8 cellular contexts compared by ENCODE assay signal in the genomic region with DNA sequence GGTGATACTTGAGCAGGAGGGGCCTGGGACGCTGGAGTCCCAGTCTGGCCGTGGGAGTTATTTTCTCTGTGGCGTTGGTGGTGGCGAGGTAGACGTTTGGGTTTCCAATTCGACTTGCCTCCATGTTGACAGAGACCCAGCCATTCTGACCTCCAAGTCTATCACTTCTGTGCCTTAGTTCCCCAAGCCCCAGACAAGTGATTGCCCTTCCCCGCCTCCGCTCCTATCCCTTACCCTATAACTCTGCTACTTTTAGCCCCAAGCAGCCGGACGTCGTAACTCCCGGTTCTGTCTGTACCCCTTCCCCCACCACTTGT. TPM values are rescaled to one million over a fixed set of nuclear protein-coding genes. Genes with fewer than 3 reads are reported as not detected.
DNase-seq lines count a peak whose midpoint lies in the region; ATAC-seq and TF ChIP-seq lines count a peak whose summit lies in the region.

No MANE protein-coding gene starts in this region.

- TF ChIP-seq CTCF in WTC11 (IDR thresholded peaks at IDR 0.05) = no peak

- no peaks in the 10 kb centered on the region for H3K9me3 Mint-ChIP-seq in T-helper 1 cell treated with Interleukin-12 subunit alpha and Interleukin-12 subunit beta and Interleukin-4 antibody, amounts not matched to agents 30 μg/mL and 1 μg/mL, for 36 hours
- no peaks in the 10 kb centered on the region for H3K9me3 Mint-ChIP-seq in WTC11

- CTCF ChIA-PET in WTC11 (lab: Charles Lee) = interaction anchor here (1.0 to 1.5 kb wide), 10 partner anchors 17 to 83 kb away, joined by 3 to 20 read pairs (median 4); a partner anchor contains a TSS

- H3K27me3 ChIP-seq in subcutaneous abdominal adipose tissue (ENCODE audit: control insufficient read depth in 5 of 5, insufficient read depth in 4 of 5, low read length in 5 of 5) = no peaks in the 10 kb centered on the region

- H3K36me3 ChIP-seq in subcutaneous abdominal adipose tissue (ENCODE audit: control insufficient read depth in 5 of 5, insufficient read depth in 5 of 5, low read length in 5 of 5) = peaks cover 3 to 28% (median 27%) of the 10 kb centered on the region in 5 donors

- peaks cover 19% of the 10 kb centered on the region for H3K4me1 Mint-ChIP-seq in T-helper 1 cell treated with Interleukin-12 subunit alpha and Interleukin-12 subunit beta and Interleukin-4 antibody, amounts not matched to agents 30 μg/mL and 1 μg/mL, for 36 hours (ENCODE audit: low read depth)
- H3K4me1 Mint-ChIP-seq in WTC11 = peaks cover 18% of the 10 kb centered on the region

- peaks cover 6 to 21% (median 20%) of the 10 kb centered on the region in 5 donors for H3K4me1 ChIP-seq in subcutaneous abdominal adipose tissue (ENCODE audit: control insufficient read depth in 5 of 5, insufficient read depth in 5 of 5, low read length in 5 of 5)

- peak overlapping the region; percentile 97 for H3K4me3 ChIP-seq in iPS-11a (ENCODE audit: low read depth, low read length)
- peak overlapping the region; percentile 86 to 99 (median 96) for H3K4me3 ChIP-seq in subcutaneous abdominal adipose tissue (ENCODE audit: low read depth in 1 of 5, low read length in 5 of 5)

- H3K27ac Mint-ChIP-seq in T-helper 1 cell treated with Interleukin-12 subunit alpha and Interleukin-12 subunit beta and Interleukin-4 antibody, amounts not matched to agents 30 μg/mL and 1 μg/mL, for 36 hours = peak overlapping the region; percentile 79
- H3K27ac Mint-ChIP-seq in WTC11 = peak overlapping the region; percentile 87

- peaks cover 9% of the 10 kb centered on the region for H3K36me3 Mint-ChIP-seq in T-helper 1 cell treated with Interleukin-12 subunit alpha and Interleukin-12 subunit beta and Interleukin-4 antibody, amounts not matched to agents 30 μg/mL and 1 μg/mL, for 36 hours (ENCODE audit: low read depth)
- peaks cover 24% of the 10 kb centered on the region for H3K36me3 Mint-ChIP-seq in WTC11

- H3K27ac ChIP-seq in subcutaneous abdominal adipose tissue (ENCODE audit: low read depth, low read length) = peak overlapping the region; percentile 61

- H3K27me3 Mint-ChIP-seq in T-helper 1 cell treated with Interleukin-12 subunit alpha and Interleukin-12 subunit beta and Interleukin-4 antibody, amounts not matched to agents 30 μg/mL and 1 μg/mL, for 36 hours (ENCODE audit: low read depth) = no peaks in the 10 kb centered on the region
- H3K27me3 Mint-ChIP-seq in WTC11 (ENCODE audit: low read depth) = no peaks in the 10 kb centered on the region

- H3K9me3 ChIP-seq in subcutaneous abdominal adipose tissue (ENCODE audit: control insufficient read depth in 5 of 5, low read length in 5 of 5) = no peaks in the 10 kb centered on the region

- ATAC-seq in WTC11 (no peak), GM18511 (IDR thresholded peaks at IDR 0.05; ENCODE audit: unreplicated experiment) (no peak)

- no peak for DNase-seq in T-helper 1 cell
- no peak for DNase-seq in WTC11 (ENCODE audit: low spot score)
- no peak for DNase-seq in activated effector memory CD4-positive, alpha-beta T cell treated with anti-CD3 and anti-CD28 coated beads, Interleukin-2, amount 50 U/mL, for 16 hours
- no peak for DNase-seq in NCI-H2171 treated with DMSO at 0.1 percent for 48 hours (lab: John Stamatoyannopoulos, UW)

- H3K4me3 Mint-ChIP-seq in T-helper 1 cell treated with Interleukin-12 subunit alpha and Interleukin-12 subunit beta and Interleukin-4 antibody, amounts not matched to agents 30 μg/mL and 1 μg/mL, for 36 hours = peak overlapping the region; percentile 90
- peak overlapping the region; percentile 91 for H3K4me3 Mint-ChIP-seq in WTC11

- POLR2A ChIA-PET in WTC11 (lab: Charles Lee) = interaction anchor here (0.6 to 1.2 kb wide), 7 partner anchors 17 to 90 kb away, joined by 3 to 7 read pairs (median 5); a partner anchor contains a TSS

- peak overlapping the region; percentile 85 to 99 (median 89) for H3K9ac ChIP-seq in subcutaneous abdominal adipose tissue (ENCODE audit: low read length in 5 of 5)

TF ChIP-seq in WTC11, 78 proteins besides CTCF, POLR2A, EP300 and RAD21:
- TF ChIP-seq, protein P1, sequence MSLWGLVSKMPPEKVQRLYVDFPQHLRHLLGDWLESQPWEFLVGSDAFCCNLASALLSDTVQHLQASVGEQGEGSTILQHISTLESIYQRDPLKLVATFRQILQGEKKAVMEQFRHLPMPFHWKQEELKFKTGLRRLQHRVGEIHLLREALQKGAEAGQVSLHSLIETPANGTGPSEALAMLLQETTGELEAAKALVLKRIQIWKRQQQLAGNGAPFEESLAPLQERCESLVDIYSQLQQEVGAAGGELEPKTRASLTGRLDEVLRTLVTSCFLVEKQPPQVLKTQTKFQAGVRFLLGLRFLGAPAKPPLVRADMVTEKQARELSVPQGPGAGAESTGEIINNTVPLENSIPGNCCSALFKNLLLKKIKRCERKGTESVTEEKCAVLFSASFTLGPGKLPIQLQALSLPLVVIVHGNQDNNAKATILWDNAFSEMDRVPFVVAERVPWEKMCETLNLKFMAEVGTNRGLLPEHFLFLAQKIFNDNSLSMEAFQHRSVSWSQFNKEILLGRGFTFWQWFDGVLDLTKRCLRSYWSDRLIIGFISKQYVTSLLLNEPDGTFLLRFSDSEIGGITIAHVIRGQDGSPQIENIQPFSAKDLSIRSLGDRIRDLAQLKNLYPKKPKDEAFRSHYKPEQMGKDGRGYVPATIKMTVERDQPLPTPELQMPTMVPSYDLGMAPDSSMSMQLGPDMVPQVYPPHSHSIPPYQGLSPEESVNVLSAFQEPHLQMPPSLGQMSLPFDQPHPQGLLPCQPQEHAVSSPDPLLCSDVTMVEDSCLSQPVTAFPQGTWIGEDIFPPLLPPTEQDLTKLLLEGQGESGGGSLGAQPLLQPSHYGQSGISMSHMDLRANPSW (CRISPR knock-in tag; conservative IDR thresholded peaks at IDR 0.05; ENCODE audit: low read depth) = no peak
- TF ChIP-seq, protein P2, sequence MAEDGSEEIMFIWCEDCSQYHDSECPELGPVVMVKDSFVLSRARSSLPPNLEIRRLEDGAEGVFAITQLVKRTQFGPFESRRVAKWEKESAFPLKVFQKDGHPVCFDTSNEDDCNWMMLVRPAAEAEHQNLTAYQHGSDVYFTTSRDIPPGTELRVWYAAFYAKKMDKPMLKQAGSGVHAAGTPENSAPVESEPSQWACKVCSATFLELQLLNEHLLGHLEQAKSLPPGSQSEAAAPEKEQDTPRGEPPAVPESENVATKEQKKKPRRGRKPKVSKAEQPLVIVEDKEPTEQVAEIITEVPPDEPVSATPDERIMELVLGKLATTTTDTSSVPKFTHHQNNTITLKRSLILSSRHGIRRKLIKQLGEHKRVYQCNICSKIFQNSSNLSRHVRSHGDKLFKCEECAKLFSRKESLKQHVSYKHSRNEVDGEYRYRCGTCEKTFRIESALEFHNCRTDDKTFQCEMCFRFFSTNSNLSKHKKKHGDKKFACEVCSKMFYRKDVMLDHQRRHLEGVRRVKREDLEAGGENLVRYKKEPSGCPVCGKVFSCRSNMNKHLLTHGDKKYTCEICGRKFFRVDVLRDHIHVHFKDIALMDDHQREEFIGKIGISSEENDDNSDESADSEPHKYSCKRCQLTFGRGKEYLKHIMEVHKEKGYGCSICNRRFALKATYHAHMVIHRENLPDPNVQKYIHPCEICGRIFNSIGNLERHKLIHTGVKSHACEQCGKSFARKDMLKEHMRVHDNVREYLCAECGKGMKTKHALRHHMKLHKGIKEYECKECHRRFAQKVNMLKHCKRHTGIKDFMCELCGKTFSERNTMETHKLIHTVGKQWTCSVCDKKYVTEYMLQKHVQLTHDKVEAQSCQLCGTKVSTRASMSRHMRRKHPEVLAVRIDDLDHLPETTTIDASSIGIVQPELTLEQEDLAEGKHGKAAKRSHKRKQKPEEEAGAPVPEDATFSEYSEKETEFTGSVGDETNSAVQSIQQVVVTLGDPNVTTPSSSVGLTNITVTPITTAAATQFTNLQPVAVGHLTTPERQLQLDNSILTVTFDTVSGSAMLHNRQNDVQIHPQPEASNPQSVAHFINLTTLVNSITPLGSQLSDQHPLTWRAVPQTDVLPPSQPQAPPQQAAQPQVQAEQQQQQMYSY (CRISPR knock-in tag; IDR thresholded peaks at IDR 0.05) = no peak
- TF ChIP-seq JAZF1 (CRISPR knock-in tag; IDR thresholded peaks at IDR 0.05) = no peak
- TF ChIP-seq, protein P3, sequence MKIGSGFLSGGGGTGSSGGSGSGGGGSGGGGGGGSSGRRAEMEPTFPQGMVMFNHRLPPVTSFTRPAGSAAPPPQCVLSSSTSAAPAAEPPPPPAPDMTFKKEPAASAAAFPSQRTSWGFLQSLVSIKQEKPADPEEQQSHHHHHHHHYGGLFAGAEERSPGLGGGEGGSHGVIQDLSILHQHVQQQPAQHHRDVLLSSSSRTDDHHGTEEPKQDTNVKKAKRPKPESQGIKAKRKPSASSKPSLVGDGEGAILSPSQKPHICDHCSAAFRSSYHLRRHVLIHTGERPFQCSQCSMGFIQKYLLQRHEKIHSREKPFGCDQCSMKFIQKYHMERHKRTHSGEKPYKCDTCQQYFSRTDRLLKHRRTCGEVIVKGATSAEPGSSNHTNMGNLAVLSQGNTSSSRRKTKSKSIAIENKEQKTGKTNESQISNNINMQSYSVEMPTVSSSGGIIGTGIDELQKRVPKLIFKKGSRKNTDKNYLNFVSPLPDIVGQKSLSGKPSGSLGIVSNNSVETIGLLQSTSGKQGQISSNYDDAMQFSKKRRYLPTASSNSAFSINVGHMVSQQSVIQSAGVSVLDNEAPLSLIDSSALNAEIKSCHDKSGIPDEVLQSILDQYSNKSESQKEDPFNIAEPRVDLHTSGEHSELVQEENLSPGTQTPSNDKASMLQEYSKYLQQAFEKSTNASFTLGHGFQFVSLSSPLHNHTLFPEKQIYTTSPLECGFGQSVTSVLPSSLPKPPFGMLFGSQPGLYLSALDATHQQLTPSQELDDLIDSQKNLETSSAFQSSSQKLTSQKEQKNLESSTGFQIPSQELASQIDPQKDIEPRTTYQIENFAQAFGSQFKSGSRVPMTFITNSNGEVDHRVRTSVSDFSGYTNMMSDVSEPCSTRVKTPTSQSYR (CRISPR knock-in tag; IDR thresholded peaks at IDR 0.05) = no peak
TF ChIP-seq in WTC11: peak in this region for 0.

RNA-seq across cellular contexts. Expression of a gene that starts 0.5 kb away (rescaled TPM):
- 136 to 154 TPM (median 137 TPM) in 3 replicates for total RNA-seq in WTC11 (2021)

RNA-seq across cellular contexts. Expression of a gene that starts 17.6 kb away (rescaled TPM):
- 16.4 to 23.9 TPM (median 21.6 TPM) in 3 replicates for total RNA-seq in WTC11 (2021)

RNA-seq across cellular contexts. Expression of a gene that starts 33.8 kb away (rescaled TPM):
- total RNA-seq in WTC11 (2021) = 12.6 to 15.4 TPM (median 15.1 TPM) in 3 replicates

RNA-seq across cellular contexts. Expression of a gene that starts 35.8 kb away (rescaled TPM):
- total RNA-seq in WTC11 (2021) = 109 to 135 TPM (median 110 TPM) in 3 replicates

RNA-seq across cellular contexts. Expression of a gene that starts 45.4 kb away (rescaled TPM):
- 2,962 to 3,158 TPM (median 2,999 TPM) in 3 replicates for total RNA-seq in WTC11 (2021)
